Comparison of ENCODE assay signal across 1 cellular context in the genomic region with DNA sequence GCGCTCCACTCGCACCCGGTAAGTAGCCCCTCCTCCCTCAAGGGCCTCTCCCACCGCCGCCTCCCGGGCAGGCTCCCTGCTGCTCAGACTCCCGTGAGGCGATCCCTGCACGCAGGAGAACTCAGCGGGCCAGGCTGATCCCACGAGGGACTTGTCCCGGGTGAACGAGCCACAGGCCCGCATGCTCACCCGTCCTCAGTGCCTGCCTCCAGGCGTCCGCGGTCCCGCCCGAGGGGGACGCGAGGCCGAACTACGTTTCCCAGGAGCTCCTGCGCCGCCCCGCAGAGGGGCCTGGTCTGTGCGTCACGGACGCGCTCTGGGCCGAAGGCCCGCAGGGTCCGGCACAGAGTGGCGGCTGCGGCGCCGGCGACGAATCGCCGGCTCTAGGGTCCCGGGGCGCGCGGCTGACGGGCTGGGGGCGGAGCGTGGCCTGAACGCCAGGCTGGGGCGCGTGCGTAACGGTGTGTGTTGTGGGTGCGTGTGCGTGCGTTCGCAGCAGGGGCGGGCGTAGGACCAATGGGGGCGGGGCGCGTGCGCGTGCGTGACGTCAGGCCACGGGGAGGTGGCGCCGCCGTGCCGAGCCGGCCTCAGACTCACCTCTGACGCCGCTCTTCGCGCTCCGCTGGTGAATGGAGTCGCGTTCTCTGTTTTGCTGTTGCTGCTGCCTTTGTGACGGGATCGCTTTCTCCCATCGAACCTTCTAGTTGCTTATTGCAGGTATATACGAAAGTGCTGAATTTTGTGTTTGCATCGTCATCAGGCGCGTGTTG.
TF ChIP-seq lines count a peak whose summit lies in the region.

A gene (plus strand): TSS at position 590 of the 770 bp plus-strand sequence. CDS start 13,866 bp downstream, outside the sequence.
A gene (minus strand): TSS at position 237 of the 770 bp plus-strand sequence. CDS start 8,356 bp downstream, outside the sequence.

TF ChIP-seq in SK-N-SH, 30 proteins besides CTCF, POLR2A, EP300 and RAD21 (continued from another document):
- TF ChIP-seq, protein P1, sequence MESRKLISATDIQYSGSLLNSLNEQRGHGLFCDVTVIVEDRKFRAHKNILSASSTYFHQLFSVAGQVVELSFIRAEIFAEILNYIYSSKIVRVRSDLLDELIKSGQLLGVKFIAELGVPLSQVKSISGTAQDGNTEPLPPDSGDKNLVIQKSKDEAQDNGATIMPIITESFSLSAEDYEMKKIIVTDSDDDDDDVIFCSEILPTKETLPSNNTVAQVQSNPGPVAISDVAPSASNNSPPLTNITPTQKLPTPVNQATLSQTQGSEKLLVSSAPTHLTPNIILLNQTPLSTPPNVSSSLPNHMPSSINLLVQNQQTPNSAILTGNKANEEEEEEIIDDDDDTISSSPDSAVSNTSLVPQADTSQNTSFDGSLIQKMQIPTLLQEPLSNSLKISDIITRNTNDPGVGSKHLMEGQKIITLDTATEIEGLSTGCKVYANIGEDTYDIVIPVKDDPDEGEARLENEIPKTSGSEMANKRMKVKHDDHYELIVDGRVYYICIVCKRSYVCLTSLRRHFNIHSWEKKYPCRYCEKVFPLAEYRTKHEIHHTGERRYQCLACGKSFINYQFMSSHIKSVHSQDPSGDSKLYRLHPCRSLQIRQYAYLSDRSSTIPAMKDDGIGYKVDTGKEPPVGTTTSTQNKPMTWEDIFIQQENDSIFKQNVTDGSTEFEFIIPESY (IDR thresholded peaks at IDR 0.05; ENCODE audit: borderline replicate concordance, low read depth), result no peak
- TF ChIP-seq EZH2phosphoT487 (IDR thresholded peaks at IDR 0.05; ENCODE audit: borderline replicate concordance, low read depth), result no peak
- TF ChIP-seq, protein P2, sequence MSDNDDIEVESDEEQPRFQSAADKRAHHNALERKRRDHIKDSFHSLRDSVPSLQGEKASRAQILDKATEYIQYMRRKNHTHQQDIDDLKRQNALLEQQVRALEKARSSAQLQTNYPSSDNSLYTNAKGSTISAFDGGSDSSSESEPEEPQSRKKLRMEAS (IDR thresholded peaks at IDR 0.05; ENCODE audit: low read depth), result peak; percentile 78
- TF ChIP-seq GATA2 (CRISPR knock-in tag; IDR thresholded peaks at IDR 0.05), result no peak
- 0 out of 2 replicates have a peak, but pooled peaks have one; percentile 8 for TF ChIP-seq GABPA (IDR thresholded peaks at IDR 0.05; ENCODE audit: low read depth)
- peak; percentile 36; the same call in 1 of the 2 replicates for TF ChIP-seq RFX5 (IDR thresholded peaks at IDR 0.05; ENCODE audit: low read length)
- no peak for TF ChIP-seq SIN3A (IDR thresholded peaks at IDR 0.05; ENCODE audit: borderline replicate concordance, low read depth, low read length)
- no peak for TF ChIP-seq FOXJ3 (CRISPR knock-in tag; IDR thresholded peaks at IDR 0.05)
- no peak for TF ChIP-seq MEF2A (IDR thresholded peaks at IDR 0.05; ENCODE audit: borderline replicate concordance, low read depth)
- no peak for TF ChIP-seq ELF1 (IDR thresholded peaks at IDR 0.05)
- no peak for TF ChIP-seq CHD2 (IDR thresholded peaks at IDR 0.05; ENCODE audit: low read length, partially characterized antibody)
- no peak for TF ChIP-seq NFIC (IDR thresholded peaks at IDR 0.05; ENCODE audit: borderline replicate concordance)
- no peak for TF ChIP-seq RXRA (IDR thresholded peaks at IDR 0.05; ENCODE audit: borderline replicate concordance, low read depth)
- TF ChIP-seq RCOR1 (IDR thresholded peaks at IDR 0.05; ENCODE audit: low read length), result no peak; the same call in 1 of the 2 replicates
- no peak; the same call in none of the 2 replicates for TF ChIP-seq MXI1 (IDR thresholded peaks at IDR 0.05; ENCODE audit: low read depth, low read length)
- TF ChIP-seq, protein P3, sequence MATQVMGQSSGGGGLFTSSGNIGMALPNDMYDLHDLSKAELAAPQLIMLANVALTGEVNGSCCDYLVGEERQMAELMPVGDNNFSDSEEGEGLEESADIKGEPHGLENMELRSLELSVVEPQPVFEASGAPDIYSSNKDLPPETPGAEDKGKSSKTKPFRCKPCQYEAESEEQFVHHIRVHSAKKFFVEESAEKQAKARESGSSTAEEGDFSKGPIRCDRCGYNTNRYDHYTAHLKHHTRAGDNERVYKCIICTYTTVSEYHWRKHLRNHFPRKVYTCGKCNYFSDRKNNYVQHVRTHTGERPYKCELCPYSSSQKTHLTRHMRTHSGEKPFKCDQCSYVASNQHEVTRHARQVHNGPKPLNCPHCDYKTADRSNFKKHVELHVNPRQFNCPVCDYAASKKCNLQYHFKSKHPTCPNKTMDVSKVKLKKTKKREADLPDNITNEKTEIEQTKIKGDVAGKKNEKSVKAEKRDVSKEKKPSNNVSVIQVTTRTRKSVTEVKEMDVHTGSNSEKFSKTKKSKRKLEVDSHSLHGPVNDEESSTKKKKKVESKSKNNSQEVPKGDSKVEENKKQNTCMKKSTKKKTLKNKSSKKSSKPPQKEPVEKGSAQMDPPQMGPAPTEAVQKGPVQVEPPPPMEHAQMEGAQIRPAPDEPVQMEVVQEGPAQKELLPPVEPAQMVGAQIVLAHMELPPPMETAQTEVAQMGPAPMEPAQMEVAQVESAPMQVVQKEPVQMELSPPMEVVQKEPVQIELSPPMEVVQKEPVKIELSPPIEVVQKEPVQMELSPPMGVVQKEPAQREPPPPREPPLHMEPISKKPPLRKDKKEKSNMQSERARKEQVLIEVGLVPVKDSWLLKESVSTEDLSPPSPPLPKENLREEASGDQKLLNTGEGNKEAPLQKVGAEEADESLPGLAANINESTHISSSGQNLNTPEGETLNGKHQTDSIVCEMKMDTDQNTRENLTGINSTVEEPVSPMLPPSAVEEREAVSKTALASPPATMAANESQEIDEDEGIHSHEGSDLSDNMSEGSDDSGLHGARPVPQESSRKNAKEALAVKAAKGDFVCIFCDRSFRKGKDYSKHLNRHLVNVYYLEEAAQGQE (IDR thresholded peaks at IDR 0.05; ENCODE audit: low read depth, low read length), result no peak
- no peak for TF ChIP-seq SMC3 (IDR thresholded peaks at IDR 0.05; ENCODE audit: low read depth, low read length)
- no peak for TF ChIP-seq TCF12 (IDR thresholded peaks at IDR 0.05)
- 0 out of 2 replicates have a peak, but pooled peaks have one; percentile 31 for TF ChIP-seq YY1 (IDR thresholded peaks at IDR 0.05; ENCODE audit: low read depth)
- TF ChIP-seq TAF1 (IDR thresholded peaks at IDR 0.05; ENCODE audit: borderline replicate concordance, low read depth, low read length), result peak; percentile 78
- TF ChIP-seq JUND (IDR thresholded peaks at IDR 0.05), result no peak
- TF ChIP-seq, protein P4, sequence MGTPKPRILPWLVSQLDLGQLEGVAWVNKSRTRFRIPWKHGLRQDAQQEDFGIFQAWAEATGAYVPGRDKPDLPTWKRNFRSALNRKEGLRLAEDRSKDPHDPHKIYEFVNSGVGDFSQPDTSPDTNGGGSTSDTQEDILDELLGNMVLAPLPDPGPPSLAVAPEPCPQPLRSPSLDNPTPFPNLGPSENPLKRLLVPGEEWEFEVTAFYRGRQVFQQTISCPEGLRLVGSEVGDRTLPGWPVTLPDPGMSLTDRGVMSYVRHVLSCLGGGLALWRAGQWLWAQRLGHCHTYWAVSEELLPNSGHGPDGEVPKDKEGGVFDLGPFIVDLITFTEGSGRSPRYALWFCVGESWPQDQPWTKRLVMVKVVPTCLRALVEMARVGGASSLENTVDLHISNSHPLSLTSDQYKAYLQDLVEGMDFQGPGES (IDR thresholded peaks at IDR 0.05; ENCODE audit: low read depth, low read length), result no peak
- TF ChIP-seq TEAD4 (IDR thresholded peaks at IDR 0.05; ENCODE audit: borderline replicate concordance, insufficient read depth), result no peak
- TF ChIP-seq, protein P5, sequence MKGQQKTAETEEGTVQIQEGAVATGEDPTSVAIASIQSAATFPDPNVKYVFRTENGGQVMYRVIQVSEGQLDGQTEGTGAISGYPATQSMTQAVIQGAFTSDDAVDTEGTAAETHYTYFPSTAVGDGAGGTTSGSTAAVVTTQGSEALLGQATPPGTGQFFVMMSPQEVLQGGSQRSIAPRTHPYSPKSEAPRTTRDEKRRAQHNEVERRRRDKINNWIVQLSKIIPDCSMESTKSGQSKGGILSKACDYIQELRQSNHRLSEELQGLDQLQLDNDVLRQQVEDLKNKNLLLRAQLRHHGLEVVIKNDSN (IDR thresholded peaks at IDR 0.05; ENCODE audit: borderline replicate concordance, low read depth), result peak; percentile 18; the same call in 1 of the 2 replicates
- TF ChIP-seq FOSL2 (IDR thresholded peaks at IDR 0.05; ENCODE audit: borderline replicate concordance, low read depth), result no peak
- no peak for TF ChIP-seq FOXM1 (IDR thresholded peaks at IDR 0.05; ENCODE audit: low read depth)
